In the genomic region with DNA sequence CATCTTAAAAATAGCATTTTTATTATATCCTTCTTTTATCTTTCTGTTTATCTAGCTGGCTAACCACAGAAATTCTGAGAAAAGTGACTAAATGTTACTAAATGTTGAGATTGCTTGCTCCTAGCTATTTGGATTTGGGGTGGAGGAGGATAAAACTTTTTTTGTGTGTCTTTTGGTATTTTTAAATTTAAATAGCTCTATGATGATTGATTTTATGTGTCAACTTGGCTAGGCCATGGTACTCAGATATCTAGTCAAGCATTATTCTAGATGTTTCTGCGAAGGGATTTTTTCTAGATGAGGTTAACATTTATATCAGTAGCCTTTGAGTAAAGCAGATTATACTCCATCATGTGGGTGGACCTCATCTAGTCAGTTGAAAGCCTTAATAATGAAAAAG, we compare ENCODE assay signal across 22 cellular contexts.
DNase-seq lines count a peak whose midpoint lies in the region; ATAC-seq and TF ChIP-seq lines count a peak whose summit lies in the region.
"Had no signal": no experiment of that assay in that cellular context is flagged by ENCODE, and none has a peak within 500 bp of the region (broad histone marks: within the 10 kb centered on the region; RNA-seq: fewer than 3 reads in every experiment).

No MANE protein-coding gene starts in this region.

- no peak for TF ChIP-seq CTCF in osteoblast (IDR thresholded peaks at IDR 0.05; ENCODE audit: extremely low read depth, low read depth, low read length)
- TF ChIP-seq CTCF in mucosa of descending colon (IDR thresholded peaks at IDR 0.05), result no peak
- TF ChIP-seq CTCF in foreskin fibroblast (IDR thresholded peaks at IDR 0.05; ENCODE audit: low read depth, low read length), result no peak

- H3K9me3 ChIP-seq in osteoblast (ENCODE audit: low read depth, low read length) (no peaks in the 10 kb centered on the region), mucosa of descending colon (no peaks in the 10 kb centered on the region)
- H3K9me3 ChIP-seq: ascending aorta, psoas muscle, upper lobe of left lung had no signal

- H2AFZ ChIP-seq in osteoblast (ENCODE audit: low read length), result no peak overlapping the region

- peaks cover 66% of the 10 kb centered on the region for H3K4me1 ChIP-seq in osteoblast (ENCODE audit: insufficient read depth, low read length)
- no peaks in the 10 kb centered on the region for H3K4me1 ChIP-seq in mucosa of descending colon (ENCODE audit: low read depth)
- H3K4me1 ChIP-seq: psoas muscle had no signal

- no peak for ATAC-seq in mucosa of descending colon
- ATAC-seq in HG03432 (IDR thresholded peaks at IDR 0.05; ENCODE audit: unreplicated experiment), result no peak
- ATAC-seq: activated CD8-positive, alpha-beta T cell treated with anti-CD3 and anti-CD28 coated beads, Interleukin-2, amount 10 ng/mL, durations not matched to agents 7 days and 5 days; activated T-cell treated with anti-CD3 and anti-CD28 coated beads, Interleukin-2, amount 50 U/mL, for 4 hours; left colon; psoas muscle; stimulated activated naive CD8-positive, alpha-beta T cell treated with anti-CD3 and anti-CD28 coated beads, Interleukin-15, amount 100 ng/mL, for 72 hours had no signal

- H3K4me3 ChIP-seq in osteoblast (ENCODE audit: insufficient read depth, low read length), result no peak overlapping the region
- no peak overlapping the region for H3K4me3 ChIP-seq in mucosa of descending colon
- H3K4me3 ChIP-seq in foreskin fibroblast (ENCODE audit: low read depth in 1 of 2, low read length in 2 of 2), result no peak overlapping the region
- H3K4me3 ChIP-seq: ascending aorta, psoas muscle, upper lobe of left lung had no signal

- no peaks in the 10 kb centered on the region for H3K79me2 ChIP-seq in osteoblast (ENCODE audit: insufficient read depth, low read length)

- no peaks in the 10 kb centered on the region for H3K27me3 ChIP-seq in osteoblast (ENCODE audit: insufficient read depth, low read length)
- H3K27me3 ChIP-seq: ascending aorta, upper lobe of left lung had no signal

- H4K20me1 ChIP-seq in osteoblast (ENCODE audit: insufficient read depth, low read length), result no peaks in the 10 kb centered on the region

- DNase-seq in EH (ENCODE audit: low read depth) (peak; percentile 88), NCI-H226 (peak; percentile 46), dedifferentiated amniotic fluid mesenchymal stem cell (ENCODE audit: extremely low spot score) (peak; percentile 42), osteoblast (ENCODE audit: insufficient read length, low spot score, missing footprints) (peak; percentile 80), mucosa of descending colon (no peak), mesenteric fat pad (ENCODE audit: low spot score) (no peak), foreskin fibroblast (no peak)
- DNase-seq: activated CD8-positive, alpha-beta T cell treated with anti-CD3 and anti-CD28 coated beads, Interleukin-2, amount 10 ng/mL, durations not matched to agents 7 days and 5 days; activated naive CD4-positive, alpha-beta T cell treated with Interleukin-2 at 50 U/mL for 16 hours; activated T-cell treated with anti-CD3 and anti-CD28 coated beads, Interleukin-2, amount 50 U/mL, for 4 hours; H7; left colon; midbrain; NCI-H1436; NCI-H526; nephron progenitor cell; psoas muscle; stimulated activated CD4-positive, alpha-beta T cell treated with anti-CD3 and anti-CD28 coated beads, Interleukin-4, amount 100 ng/mL, for 1 hour; stimulated activated naive CD8-positive, alpha-beta T cell treated with anti-CD3 and anti-CD28 coated beads, Interleukin-15, amount 100 ng/mL, for 72 hours; upper lobe of left lung had no signal

- H3K27ac ChIP-seq in osteoblast (ENCODE audit: low read depth, low read length), result peak overlapping the region; percentile 92
- H3K27ac ChIP-seq: ascending aorta, psoas muscle, upper lobe of left lung had no signal

- intact Hi-C loops in mucosa of descending colon (cut with DNase I, micrococcal nuclease), result no loop called here

- H3K4me2 ChIP-seq in osteoblast (ENCODE audit: insufficient read depth, low read length), result peak overlapping the region; percentile 68

- H3K36me3 ChIP-seq in osteoblast (ENCODE audit: insufficient read depth, low read length), result no peaks in the 10 kb centered on the region
- no peaks in the 10 kb centered on the region for H3K36me3 ChIP-seq in mucosa of descending colon (ENCODE audit: low read depth)
- H3K36me3 ChIP-seq: ascending aorta, upper lobe of left lung had no signal

Comparison
In these comparisons a context has a peak if more than half of its experiments do, and no peak if none do; other contexts are left out.
1. DNase-seq: peak in EH (single experiment), NCI-H226 (single experiment), dedifferentiated amniotic fluid mesenchymal stem cell (single experiment) and osteoblast (single experiment); none in mucosa of descending colon (0 of 3), mesenteric fat pad (single experiment) and foreskin fibroblast (0 of 2).